ENCODE assay signal across 8 cellular contexts in the genomic region with DNA sequence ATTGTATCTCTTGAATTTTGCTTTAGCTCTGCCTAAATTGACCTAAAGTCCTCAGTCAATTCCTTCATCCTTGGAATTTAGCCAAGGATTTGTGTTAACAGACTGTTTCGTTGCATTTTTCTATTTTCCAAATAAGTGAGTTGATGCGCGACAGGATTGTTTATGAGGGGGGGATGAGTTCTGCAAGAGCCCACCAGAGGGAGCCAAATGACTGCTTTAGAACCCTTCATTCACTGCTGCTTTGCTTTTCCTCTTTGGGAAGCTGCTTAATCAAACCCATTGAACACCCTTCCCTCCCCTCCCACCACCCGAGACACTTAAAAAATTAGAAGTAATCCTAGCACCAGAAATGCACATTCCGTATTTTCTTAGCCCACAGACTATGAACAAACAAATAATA. TPM values are rescaled to one million over a fixed set of nuclear protein-coding genes. Genes with fewer than 3 reads are reported as not detected.
A peak's percentile ranks its signal among the peaks of the same experiment; 100 is the strongest.
DNase-seq lines count a peak whose midpoint lies in the region; ATAC-seq and TF ChIP-seq lines count a peak whose summit lies in the region.

No MANE protein-coding gene starts in this region.

- intact Hi-C loops in spleen (cut with DNase I; ENCODE audit: low total_unique reads) = no loop called here

- H3K4me1 ChIP-seq in iPS-18a (ENCODE audit: control insufficient read depth, low read depth, low read length) (peaks cover 2% of the 10 kb centered on the region), spleen (peaks cover 0 to 17% (median 8%) of the 10 kb centered on the region in 6 donors)

- H3K36me3 ChIP-seq in brain microvascular endothelial cell (replicated peaks) (no peaks in the 10 kb centered on the region), iPS-18a (ENCODE audit: control insufficient read depth, low read depth, low read length) (no peaks in the 10 kb centered on the region), spleen (no peaks in the 10 kb centered on the region)

- TF ChIP-seq POLR2A in spleen (IDR thresholded peaks at IDR 0.05) = no peak

- H3K9ac ChIP-seq in iPS-18a (ENCODE audit: low read length) = no peak overlapping the region

- H3K27ac ChIP-seq in brain microvascular endothelial cell (no peak overlapping the region), iPS-18a (ENCODE audit: low read length) (no peak overlapping the region), spleen (no peak overlapping the region)

- H3K4me3 ChIP-seq in Jurkat, Clone E6-1 (ENCODE audit: low read length) = no peak overlapping the region
- H3K4me3 ChIP-seq in brain microvascular endothelial cell (ENCODE audit: low read depth, low read length) (no peak overlapping the region), iPS-18a (ENCODE audit: low read length) (peak overlapping the region; percentile 59), spleen (peak overlapping the region in 1 of 8 donors; percentile 38)

- WGBS in spleen, 5 donors = 2 to 6% (median 3%) methylated on average over 5 of the region's 5 CpGs

- in situ Hi-C loops in brain microvascular endothelial cell (cut with HindIII; ENCODE audit: low pct_ligation_motif_present, low sequenced_read_pairs) = no loop called here

- TF ChIP-seq CTCF in brain microvascular endothelial cell (IDR thresholded peaks at IDR 0.05; ENCODE audit: low read depth, low read length, missing control alignments) = peak; percentile 91
- TF ChIP-seq CTCF in spleen (IDR thresholded peaks at IDR 0.05 in 8 of 11, conservative IDR thresholded peaks at IDR 0.05 in 3 of 11) = peak; percentile 54 to 84 (median 75)

- no peaks in the 10 kb centered on the region for H3K9me3 ChIP-seq in iPS-18a (ENCODE audit: control insufficient read depth, low read depth, low read length)
- no peaks in the 10 kb centered on the region for H3K9me3 ChIP-seq in spleen

- H3K27me3 ChIP-seq in brain microvascular endothelial cell (replicated peaks) = no peaks in the 10 kb centered on the region
- H3K27me3 ChIP-seq in iPS-18a (ENCODE audit: control insufficient read depth, insufficient read depth, low read length) = peaks cover 5% of the 10 kb centered on the region
- H3K27me3 ChIP-seq in spleen (replicated peaks in 1 of 7) = peaks cover 0 to 46% (median 0%) of the 10 kb centered on the region in 7 donors

- ATAC-seq in GM21390 (IDR thresholded peaks at IDR 0.05; ENCODE audit: unreplicated experiment) (peak; percentile 84), HG03097 (IDR thresholded peaks at IDR 0.05; ENCODE audit: low FRiP score, unreplicated experiment) (no peak)

- peak; percentile 86 for DNase-seq in DMS53 treated with DMSO at 0.1 percent for 48 hours (lab: John Stamatoyannopoulos, UW; ENCODE audit: unreplicated experiment)
- peak; percentile 55 for DNase-seq in Jurkat, Clone E6-1 (ENCODE audit: low read depth, low spot score)
- peak; percentile 80 for DNase-seq in RKO (ENCODE audit: low spot score)
- peak; percentile 47 for DNase-seq in brain microvascular endothelial cell
- no peak for DNase-seq in spleen

RNA-seq across cellular contexts. Expression of a gene that starts 33.7 kb away (rescaled TPM):
- polyA plus RNA-seq in Jurkat, Clone E6-1 (2012; ENCODE audit: insufficient read depth, insufficient read length) = not detected
- not detected for total RNA-seq in spleen
- not detected for polyA plus RNA-seq in spleen
